1 cellular context compared by ENCODE assay signal in genomic region chr7:17771901-17772408, GRCh38.
TF ChIP-seq lines count a peak whose summit lies in the region.

No MANE protein-coding gene starts in this region.

TF ChIP-seq in H1, 55 proteins besides CTCF, POLR2A, EP300 and RAD21:
- TF ChIP-seq NRF1 (IDR thresholded peaks at IDR 0.05; ENCODE audit: low read depth, low read length) (no peak), TCF12 (IDR thresholded peaks at IDR 0.05; ENCODE audit: low read depth, low read length) (0 out of 2 replicates have a peak, but pooled peaks have one; percentile 14)
